In the genomic region with DNA sequence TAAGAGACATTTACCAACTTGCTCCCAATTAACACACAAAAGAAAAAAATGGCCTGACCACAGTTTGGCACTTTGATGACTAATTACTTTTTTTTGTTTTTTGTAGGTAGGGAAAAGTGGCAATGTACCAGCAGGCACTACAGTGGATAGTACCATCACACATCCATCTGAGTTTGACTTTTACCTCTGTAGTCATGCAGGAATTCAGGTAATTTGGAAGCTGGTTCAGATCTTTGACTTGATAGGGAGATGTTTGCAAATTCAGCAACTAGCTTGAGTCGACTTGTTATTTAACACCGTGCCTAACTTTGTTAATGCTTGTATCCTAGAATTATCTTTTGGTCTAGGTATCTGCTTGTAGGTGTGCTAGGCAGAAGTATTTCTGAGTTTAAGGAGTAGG, we compare ENCODE assay signal across 2 cellular contexts.
TF ChIP-seq lines count a peak whose summit lies in the region.

No MANE protein-coding gene starts in this region.

TF ChIP-seq in GM23338, 12 proteins besides CTCF, POLR2A, EP300 and RAD21 (continued from another document):
- TF ChIP-seq POLR2AphosphoS5 (IDR thresholded peaks at IDR 0.05; ENCODE audit: low read depth), result no peak
- no peak for TF ChIP-seq CREB1 (CRISPR knock-in tag; IDR thresholded peaks at IDR 0.05; ENCODE audit: low read depth)
- TF ChIP-seq ZNF114 (CRISPR knock-in tag; IDR thresholded peaks at IDR 0.05), result no peak
- TF ChIP-seq EZH2 (IDR thresholded peaks at IDR 0.05; ENCODE audit: low read depth, unreplicated experiment), result no peak
- TF ChIP-seq, protein P1, sequence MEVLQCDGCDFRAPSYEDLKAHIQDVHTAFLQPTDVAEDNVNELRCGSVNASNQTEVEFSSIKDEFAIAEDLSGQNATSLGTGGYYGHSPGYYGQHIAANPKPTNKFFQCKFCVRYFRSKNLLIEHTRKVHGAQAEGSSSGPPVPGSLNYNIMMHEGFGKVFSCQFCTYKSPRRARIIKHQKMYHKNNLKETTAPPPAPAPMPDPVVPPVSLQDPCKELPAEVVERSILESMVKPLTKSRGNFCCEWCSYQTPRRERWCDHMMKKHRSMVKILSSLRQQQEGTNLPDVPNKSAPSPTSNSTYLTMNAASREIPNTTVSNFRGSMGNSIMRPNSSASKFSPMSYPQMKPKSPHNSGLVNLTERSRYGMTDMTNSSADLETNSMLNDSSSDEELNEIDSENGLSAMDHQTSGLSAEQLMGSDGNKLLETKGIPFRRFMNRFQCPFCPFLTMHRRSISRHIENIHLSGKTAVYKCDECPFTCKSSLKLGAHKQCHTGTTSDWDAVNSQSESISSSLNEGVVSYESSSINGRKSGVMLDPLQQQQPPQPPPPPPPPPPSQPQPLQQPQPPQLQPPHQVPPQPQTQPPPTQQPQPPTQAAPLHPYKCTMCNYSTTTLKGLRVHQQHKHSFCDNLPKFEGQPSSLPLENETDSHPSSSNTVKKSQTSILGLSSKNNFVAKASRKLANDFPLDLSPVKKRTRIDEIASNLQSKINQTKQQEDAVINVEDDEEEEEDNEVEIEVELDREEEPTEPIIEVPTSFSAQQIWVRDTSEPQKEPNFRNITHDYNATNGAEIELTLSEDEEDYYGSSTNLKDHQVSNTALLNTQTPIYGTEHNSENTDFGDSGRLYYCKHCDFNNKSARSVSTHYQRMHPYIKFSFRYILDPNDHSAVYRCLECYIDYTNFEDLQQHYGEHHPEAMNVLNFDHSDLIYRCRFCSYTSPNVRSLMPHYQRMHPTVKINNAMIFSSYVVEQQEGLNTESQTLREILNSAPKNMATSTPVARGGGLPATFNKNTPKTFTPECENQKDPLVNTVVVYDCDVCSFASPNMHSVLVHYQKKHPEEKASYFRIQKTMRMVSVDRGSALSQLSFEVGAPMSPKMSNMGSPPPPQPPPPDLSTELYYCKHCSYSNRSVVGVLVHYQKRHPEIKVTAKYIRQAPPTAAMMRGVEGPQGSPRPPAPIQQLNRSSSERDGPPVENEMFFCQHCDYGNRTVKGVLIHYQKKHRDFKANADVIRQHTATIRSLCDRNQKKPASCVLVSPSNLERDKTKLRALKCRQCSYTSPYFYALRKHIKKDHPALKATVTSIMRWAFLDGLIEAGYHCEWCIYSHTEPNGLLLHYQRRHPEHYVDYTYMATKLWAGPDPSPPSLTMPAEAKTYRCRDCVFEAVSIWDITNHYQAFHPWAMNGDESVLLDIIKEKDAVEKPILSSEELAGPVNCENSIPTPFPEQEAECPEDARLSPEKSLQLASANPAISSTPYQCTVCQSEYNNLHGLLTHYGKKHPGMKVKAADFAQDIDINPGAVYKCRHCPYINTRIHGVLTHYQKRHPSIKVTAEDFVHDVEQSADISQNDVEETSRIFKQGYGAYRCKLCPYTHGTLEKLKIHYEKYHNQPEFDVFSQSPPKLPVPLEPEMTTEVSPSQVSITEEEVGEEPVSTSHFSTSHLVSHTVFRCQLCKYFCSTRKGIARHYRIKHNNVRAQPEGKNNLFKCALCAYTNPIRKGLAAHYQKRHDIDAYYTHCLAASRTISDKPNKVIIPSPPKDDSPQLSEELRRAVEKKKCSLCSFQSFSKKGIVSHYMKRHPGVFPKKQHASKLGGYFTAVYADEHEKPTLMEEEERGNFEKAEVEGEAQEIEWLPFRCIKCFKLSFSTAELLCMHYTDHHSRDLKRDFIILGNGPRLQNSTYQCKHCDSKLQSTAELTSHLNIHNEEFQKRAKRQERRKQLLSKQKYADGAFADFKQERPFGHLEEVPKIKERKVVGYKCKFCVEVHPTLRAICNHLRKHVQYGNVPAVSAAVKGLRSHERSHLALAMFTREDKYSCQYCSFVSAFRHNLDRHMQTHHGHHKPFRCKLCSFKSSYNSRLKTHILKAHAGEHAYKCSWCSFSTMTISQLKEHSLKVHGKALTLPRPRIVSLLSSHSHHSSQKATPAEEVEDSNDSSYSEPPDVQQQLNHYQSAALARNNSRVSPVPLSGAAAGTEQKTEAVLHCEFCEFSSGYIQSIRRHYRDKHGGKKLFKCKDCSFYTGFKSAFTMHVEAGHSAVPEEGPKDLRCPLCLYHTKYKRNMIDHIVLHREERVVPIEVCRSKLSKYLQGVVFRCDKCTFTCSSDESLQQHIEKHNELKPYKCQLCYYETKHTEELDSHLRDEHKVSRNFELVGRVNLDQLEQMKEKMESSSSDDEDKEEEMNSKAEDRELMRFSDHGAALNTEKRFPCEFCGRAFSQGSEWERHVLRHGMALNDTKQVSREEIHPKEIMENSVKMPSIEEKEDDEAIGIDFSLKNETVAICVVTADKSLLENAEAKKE (CRISPR knock-in tag; IDR thresholded peaks at IDR 0.05), result no peak
- TF ChIP-seq, protein P2, sequence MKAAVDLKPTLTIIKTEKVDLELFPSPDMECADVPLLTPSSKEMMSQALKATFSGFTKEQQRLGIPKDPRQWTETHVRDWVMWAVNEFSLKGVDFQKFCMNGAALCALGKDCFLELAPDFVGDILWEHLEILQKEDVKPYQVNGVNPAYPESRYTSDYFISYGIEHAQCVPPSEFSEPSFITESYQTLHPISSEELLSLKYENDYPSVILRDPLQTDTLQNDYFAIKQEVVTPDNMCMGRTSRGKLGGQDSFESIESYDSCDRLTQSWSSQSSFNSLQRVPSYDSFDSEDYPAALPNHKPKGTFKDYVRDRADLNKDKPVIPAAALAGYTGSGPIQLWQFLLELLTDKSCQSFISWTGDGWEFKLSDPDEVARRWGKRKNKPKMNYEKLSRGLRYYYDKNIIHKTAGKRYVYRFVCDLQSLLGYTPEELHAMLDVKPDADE (IDR thresholded peaks at IDR 0.05), result no peak
- no peak for TF ChIP-seq STAT1 (IDR thresholded peaks at IDR 0.05; ENCODE audit: unreplicated experiment)
- no peak for TF ChIP-seq ZNF331 (CRISPR knock-in tag; IDR thresholded peaks at IDR 0.05; ENCODE audit: low read depth)
- TF ChIP-seq, protein P3, sequence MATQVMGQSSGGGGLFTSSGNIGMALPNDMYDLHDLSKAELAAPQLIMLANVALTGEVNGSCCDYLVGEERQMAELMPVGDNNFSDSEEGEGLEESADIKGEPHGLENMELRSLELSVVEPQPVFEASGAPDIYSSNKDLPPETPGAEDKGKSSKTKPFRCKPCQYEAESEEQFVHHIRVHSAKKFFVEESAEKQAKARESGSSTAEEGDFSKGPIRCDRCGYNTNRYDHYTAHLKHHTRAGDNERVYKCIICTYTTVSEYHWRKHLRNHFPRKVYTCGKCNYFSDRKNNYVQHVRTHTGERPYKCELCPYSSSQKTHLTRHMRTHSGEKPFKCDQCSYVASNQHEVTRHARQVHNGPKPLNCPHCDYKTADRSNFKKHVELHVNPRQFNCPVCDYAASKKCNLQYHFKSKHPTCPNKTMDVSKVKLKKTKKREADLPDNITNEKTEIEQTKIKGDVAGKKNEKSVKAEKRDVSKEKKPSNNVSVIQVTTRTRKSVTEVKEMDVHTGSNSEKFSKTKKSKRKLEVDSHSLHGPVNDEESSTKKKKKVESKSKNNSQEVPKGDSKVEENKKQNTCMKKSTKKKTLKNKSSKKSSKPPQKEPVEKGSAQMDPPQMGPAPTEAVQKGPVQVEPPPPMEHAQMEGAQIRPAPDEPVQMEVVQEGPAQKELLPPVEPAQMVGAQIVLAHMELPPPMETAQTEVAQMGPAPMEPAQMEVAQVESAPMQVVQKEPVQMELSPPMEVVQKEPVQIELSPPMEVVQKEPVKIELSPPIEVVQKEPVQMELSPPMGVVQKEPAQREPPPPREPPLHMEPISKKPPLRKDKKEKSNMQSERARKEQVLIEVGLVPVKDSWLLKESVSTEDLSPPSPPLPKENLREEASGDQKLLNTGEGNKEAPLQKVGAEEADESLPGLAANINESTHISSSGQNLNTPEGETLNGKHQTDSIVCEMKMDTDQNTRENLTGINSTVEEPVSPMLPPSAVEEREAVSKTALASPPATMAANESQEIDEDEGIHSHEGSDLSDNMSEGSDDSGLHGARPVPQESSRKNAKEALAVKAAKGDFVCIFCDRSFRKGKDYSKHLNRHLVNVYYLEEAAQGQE (IDR thresholded peaks at IDR 0.05; ENCODE audit: unreplicated experiment), result no peak
- no peak for TF ChIP-seq JUNB (IDR thresholded peaks at IDR 0.05; ENCODE audit: unreplicated experiment)

TF ChIP-seq in WTC11, 78 proteins besides CTCF, POLR2A, EP300 and RAD21 (continued from another document):
- TF ChIP-seq ELF4 (CRISPR knock-in tag; IDR thresholded peaks at IDR 0.05; ENCODE audit: low read depth) (no peak), ATF1 (CRISPR knock-in tag; IDR thresholded peaks at IDR 0.05) (no peak), GTF2I (CRISPR knock-in tag; conservative IDR thresholded peaks at IDR 0.05) (no peak), IRF2 (CRISPR knock-in tag; IDR thresholded peaks at IDR 0.05; ENCODE audit: borderline replicate concordance, low read depth) (no peak), GRHL2 (CRISPR knock-in tag; IDR thresholded peaks at IDR 0.05; ENCODE audit: insufficient replicate concordance, severe bottlenecking) (no peak), ZNF219 (CRISPR knock-in tag; IDR thresholded peaks at IDR 0.05; ENCODE audit: borderline replicate concordance) (no peak), ZNF423 (CRISPR knock-in tag; IDR thresholded peaks at IDR 0.05) (no peak), SMAD3 (CRISPR knock-in tag; IDR thresholded peaks at IDR 0.05; ENCODE audit: borderline replicate concordance) (no peak)
- TF ChIP-seq, protein P4, sequence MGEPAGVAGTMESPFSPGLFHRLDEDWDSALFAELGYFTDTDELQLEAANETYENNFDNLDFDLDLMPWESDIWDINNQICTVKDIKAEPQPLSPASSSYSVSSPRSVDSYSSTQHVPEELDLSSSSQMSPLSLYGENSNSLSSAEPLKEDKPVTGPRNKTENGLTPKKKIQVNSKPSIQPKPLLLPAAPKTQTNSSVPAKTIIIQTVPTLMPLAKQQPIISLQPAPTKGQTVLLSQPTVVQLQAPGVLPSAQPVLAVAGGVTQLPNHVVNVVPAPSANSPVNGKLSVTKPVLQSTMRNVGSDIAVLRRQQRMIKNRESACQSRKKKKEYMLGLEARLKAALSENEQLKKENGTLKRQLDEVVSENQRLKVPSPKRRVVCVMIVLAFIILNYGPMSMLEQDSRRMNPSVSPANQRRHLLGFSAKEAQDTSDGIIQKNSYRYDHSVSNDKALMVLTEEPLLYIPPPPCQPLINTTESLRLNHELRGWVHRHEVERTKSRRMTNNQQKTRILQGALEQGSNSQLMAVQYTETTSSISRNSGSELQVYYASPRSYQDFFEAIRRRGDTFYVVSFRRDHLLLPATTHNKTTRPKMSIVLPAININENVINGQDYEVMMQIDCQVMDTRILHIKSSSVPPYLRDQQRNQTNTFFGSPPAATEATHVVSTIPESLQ (CRISPR knock-in tag; IDR thresholded peaks at IDR 0.05), result no peak
TF ChIP-seq in WTC11: peak in this region for 0.
